Comparison of ENCODE assay signal across 12 cellular contexts in the genomic region with DNA sequence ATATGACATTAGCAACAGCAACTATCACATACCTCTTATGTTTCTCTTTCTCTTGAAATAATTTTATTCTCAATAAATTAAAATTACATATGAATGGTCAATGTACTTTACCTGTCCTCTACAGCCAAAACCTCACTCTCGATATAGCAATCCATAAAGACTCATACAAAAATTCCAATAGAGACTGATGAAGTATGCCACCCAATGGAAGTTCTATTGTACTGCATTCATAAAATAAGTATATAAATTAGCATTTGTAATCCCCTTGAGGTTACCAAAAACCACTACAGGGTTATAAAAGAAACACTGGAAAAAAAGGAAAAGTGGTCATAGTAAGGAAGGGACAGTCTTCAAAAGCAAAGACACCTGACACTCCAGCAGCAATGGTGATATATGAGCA. TPM values are rescaled to one million over a fixed set of nuclear protein-coding genes. Genes with fewer than 3 reads are reported as not detected.
DNase-seq lines count a peak whose midpoint lies in the region; ATAC-seq and TF ChIP-seq lines count a peak whose summit lies in the region.
"Had no signal": no experiment of that assay in that cellular context is flagged by ENCODE, and none has a peak within 500 bp of the region (broad histone marks: within the 10 kb centered on the region; RNA-seq: fewer than 3 reads in every experiment).

No MANE protein-coding gene starts in this region.

- TF ChIP-seq CTCF in 22Rv1 (IDR thresholded peaks at IDR 0.05): peak; percentile 51
- TF ChIP-seq CTCF in GM13977 (IDR thresholded peaks at IDR 0.05; ENCODE audit: extremely low read depth, insufficient read depth, missing control alignments): peak; percentile 14
- peak in 1 of 3 experiments; percentile 21 for TF ChIP-seq CTCF in testis (IDR thresholded peaks at IDR 0.05)

- no peaks in the 10 kb centered on the region for H3K4me1 ChIP-seq in testis

- no peaks in the 10 kb centered on the region for H3K36me3 ChIP-seq in testis (ENCODE audit: low read depth, missing control alignments)

- intact Hi-C loops in testis (cut with DNase I; ENCODE audit: low total_unique reads): no loop called here

- in situ Hi-C loops in GM13977 (cut with MboI; ENCODE audit: low pct_unique_long_range_greater_than_20kb, low sequenced_read_pairs, unreplicated experiment): no loop called here

- no peak overlapping the region for H3K27ac ChIP-seq in 22Rv1
- no peak overlapping the region for H3K27ac ChIP-seq in testis

- H3K27me3 ChIP-seq in testis: no peaks in the 10 kb centered on the region

- no peak for TF ChIP-seq POLR2A in testis (IDR thresholded peaks at IDR 0.05)

- 25 to 33% methylated on average over 1 of the region's 1 CpG for WGBS in testis, 2 donors

- DNase-seq in GM13977 (ENCODE audit: low spot score): no peak
- DNase-seq in SKM-1 (lab: John Stamatoyannopoulos, UW; ENCODE audit: unreplicated experiment): peak; percentile 2
- peak; percentile 17 for DNase-seq in glomerular visceral epithelial cell (ENCODE audit: extremely low spot score)
- DNase-seq in NCI-H187 (lab: John Stamatoyannopoulos, UW): no peak
- DNase-seq in testis: no peak
- no peak for DNase-seq in activated CD4-positive, alpha-beta T cell treated with anti-CD3 and anti-CD28 coated beads, Interleukin-2, amount 50 U/mL, for 1 hour
- DNase-seq: activated CD4-positive, alpha-beta T cell treated with anti-CD3 and anti-CD28 coated beads for 36 hours; DMS79; posterior cingulate gyrus had no signal

- no peak for ATAC-seq in HG02970 (IDR thresholded peaks at IDR 0.05; ENCODE audit: low FRiP score, unreplicated experiment)
- ATAC-seq: activated CD4-positive, alpha-beta T cell treated with anti-CD3 and anti-CD28 coated beads for 36 hours; stimulated activated memory B cell treated with anti-CD40 and anti-IgM and Interleukin-4, amounts not matched to agents 10 μg/mL and 1 μg/mL and 100 μg/mL, for 72 hours had no signal

- H3K4me3 ChIP-seq in testis: no peak overlapping the region

- H3K9me3 ChIP-seq in testis: no peaks in the 10 kb centered on the region

RNA-seq across cellular contexts. Expression of gene CLDN2, which starts 32.8 kb away (rescaled TPM):
- total RNA-seq in testis: not detected
- polyA plus RNA-seq in testis (ENCODE audit: insufficient read depth, low read depth, low replicate concordance): 6.5 TPM
- total RNA-seq: activated CD4-positive, alpha-beta T cell treated with anti-CD3 and anti-CD28 coated beads for 36 hours had no signal

RNA-seq across cellular contexts. Expression of gene MORC4, which starts 47.0 kb away (rescaled TPM):
- 10 to 100 TPM; 46.0 to 51.9 TPM for total RNA-seq in testis
- 29.4 TPM for polyA plus RNA-seq in testis (ENCODE audit: insufficient read depth, low read depth, low replicate concordance)

RNA-seq across cellular contexts. Expression of gene RIPPLY1, which starts 49.8 kb away (rescaled TPM):
- not detected for total RNA-seq in testis
- polyA plus RNA-seq in testis (ENCODE audit: insufficient read depth, low read depth, low replicate concordance): not detected
- total RNA-seq: activated CD4-positive, alpha-beta T cell treated with anti-CD3 and anti-CD28 coated beads for 36 hours had no signal

Comparison
In these comparisons a context has a peak if more than half of its experiments do, and no peak if none do; other contexts are left out.
1. DNase-seq: peak in SKM-1 (single experiment) and glomerular visceral epithelial cell (single experiment); none in GM13977 (single experiment), NCI-H187 (0 of 2), testis (single experiment) and activated CD4-positive, alpha-beta T cell treated with anti-CD3 and anti-CD28 coated beads, Interleukin-2, amount 50 U/mL, for 1 hour (single experiment).